16 cellular contexts compared by ENCODE assay signal in the genomic region with DNA sequence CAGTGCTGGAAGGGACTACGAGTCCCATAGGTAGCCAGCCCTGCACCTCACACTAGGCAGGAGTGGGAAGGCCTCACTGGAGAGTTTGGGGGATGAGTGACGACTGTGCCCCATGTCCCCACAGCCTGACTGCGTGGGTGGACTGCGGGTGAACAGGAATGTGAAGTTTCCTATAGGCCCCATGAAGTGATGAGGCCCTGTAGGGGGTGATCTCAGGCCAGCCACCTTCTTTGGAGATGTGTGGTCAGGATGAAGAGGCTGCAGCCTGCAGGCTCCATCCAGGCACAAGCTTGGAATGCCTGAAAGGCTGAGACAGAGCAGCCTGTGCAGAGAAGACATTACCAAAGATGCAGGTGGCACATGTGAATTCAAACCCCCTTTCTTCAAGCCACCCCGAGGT.
"Had no signal": no experiment of that assay in that cellular context is flagged by ENCODE, and none has a peak within 500 bp of the region (broad histone marks: within the 10 kb centered on the region; RNA-seq: fewer than 3 reads in every experiment).

No MANE protein-coding gene starts in this region.

- H3K27ac Mint-ChIP-seq: activated naive CD4-positive, alpha-beta T cell treated with anti-CD3 and anti-CD28 coated beads, Interleukin-2, amount 10 ng/mL, durations not matched to agents 7 days and 5 days; activated T-cell treated with anti-CD3 and anti-CD28 coated beads, Interleukin-2, amount 50 U/mL, for 24 hours; nephron progenitor cell had no signal

- H3K27me3 ChIP-seq: adrenal gland, thyroid gland had no signal

- H3K36me3 ChIP-seq: adrenal gland, thyroid gland had no signal

- DNase-seq: activated CD4-positive, alpha-beta T cell treated with anti-CD3 and anti-CD28 coated beads for 1 hour; activated CD4-positive, alpha-beta T cell treated with anti-CD3 and anti-CD28 coated beads, Interleukin-2, amount 50 U/mL, for 4 hours; activated naive CD4-positive, alpha-beta T cell treated with anti-CD3 and anti-CD28 coated beads, Interleukin-2, amount 10 ng/mL, durations not matched to agents 7 days and 5 days; activated T-cell treated with anti-CD3 and anti-CD28 coated beads, Interleukin-2, amount 50 U/mL, for 24 hours; effector CD4-positive, alpha-beta T cell; kidney glomerular epithelial cell; mesendoderm; nephron progenitor cell; stimulated activated CD4-positive, alpha-beta T cell treated with anti-CD3 and anti-CD28 coated beads, Interleukin-12 subunit alpha, Interleukin-12 subunit beta, amount 100 ng/mL, for 4 hours; stimulated activated CD4-positive, alpha-beta T cell treated with anti-CD3 and anti-CD28 coated beads, Interleukin-2, amount 100 ng/mL, for 24 hours; thyroid gland had no signal

- H3K9me3 Mint-ChIP-seq: activated naive CD4-positive, alpha-beta T cell treated with anti-CD3 and anti-CD28 coated beads, Interleukin-2, amount 10 ng/mL, durations not matched to agents 7 days and 5 days; activated T-cell treated with anti-CD3 and anti-CD28 coated beads, Interleukin-2, amount 50 U/mL, for 24 hours; nephron progenitor cell had no signal

- H3K27ac ChIP-seq: adrenal gland, thyroid gland, VCaP had no signal

- H3K9me3 ChIP-seq: adrenal gland, thyroid gland had no signal

- H3K4me1 Mint-ChIP-seq: activated naive CD4-positive, alpha-beta T cell treated with anti-CD3 and anti-CD28 coated beads, Interleukin-2, amount 10 ng/mL, durations not matched to agents 7 days and 5 days; nephron progenitor cell had no signal

- H3K4me3 Mint-ChIP-seq: activated naive CD4-positive, alpha-beta T cell treated with anti-CD3 and anti-CD28 coated beads, Interleukin-2, amount 10 ng/mL, durations not matched to agents 7 days and 5 days; activated T-cell treated with anti-CD3 and anti-CD28 coated beads, Interleukin-2, amount 50 U/mL, for 24 hours; nephron progenitor cell had no signal

- H3K4me1 ChIP-seq: adrenal gland, thyroid gland had no signal

- ATAC-seq: sciatic nerve had no signal

- H3K36me3 Mint-ChIP-seq: activated naive CD4-positive, alpha-beta T cell treated with anti-CD3 and anti-CD28 coated beads, Interleukin-2, amount 10 ng/mL, durations not matched to agents 7 days and 5 days had no signal

- FAIRE-seq: colon, endothelial cell of umbilical vein had no signal

- H3K4me3 ChIP-seq: adrenal gland, thyroid gland had no signal
